ENCODE assay signal across 23 cellular contexts in genomic region chr2:15602393-15602792, GRCh38.
"Had no signal": no experiment of that assay in that cellular context is flagged by ENCODE, and none has a peak within 500 bp of the region (broad histone marks: within the 10 kb centered on the region; RNA-seq: fewer than 3 reads in every experiment).

No MANE protein-coding gene starts in this region.

- H3K9me3 Mint-ChIP-seq: natural killer cell; nephron; neural progenitor cell; stimulated activated effector memory CD8-positive, alpha-beta T cell treated with anti-CD3 and anti-CD28 coated beads, Interleukin-12 subunit alpha, Interleukin-12 subunit beta, amount 100 ng/mL, for 72 hours; stimulated activated naive B cell treated with anti-CD40 and anti-IgM and Interleukin-4, amounts not matched to agents 10 μg/mL and 1 μg/mL and 100 μg/mL, for 72 hours; stimulated activated naive CD8-positive, alpha-beta T cell treated with anti-CD3 and anti-CD28 coated beads, Interleukin-15, Interleukin-2, amounts not matched to agents 100 ng/mL and 50 ng/mL, for 24 hours had no signal

- H3K27ac Mint-ChIP-seq: natural killer cell; nephron; neural progenitor cell; progenitor cell of endocrine pancreas; stimulated activated effector memory CD8-positive, alpha-beta T cell treated with anti-CD3 and anti-CD28 coated beads, Interleukin-12 subunit alpha, Interleukin-12 subunit beta, amount 100 ng/mL, for 72 hours; stimulated activated naive B cell treated with anti-CD40 and anti-IgM and Interleukin-4, amounts not matched to agents 10 μg/mL and 1 μg/mL and 100 μg/mL, for 72 hours; stimulated activated naive CD8-positive, alpha-beta T cell treated with anti-CD3 and anti-CD28 coated beads, Interleukin-15, Interleukin-2, amounts not matched to agents 100 ng/mL and 50 ng/mL, for 24 hours had no signal

- H3K27me3 Mint-ChIP-seq: progenitor cell of endocrine pancreas; stimulated activated naive B cell treated with anti-CD40 and anti-IgM and Interleukin-4, amounts not matched to agents 10 μg/mL and 1 μg/mL and 100 μg/mL, for 72 hours; stimulated activated naive CD8-positive, alpha-beta T cell treated with anti-CD3 and anti-CD28 coated beads, Interleukin-15, Interleukin-2, amounts not matched to agents 100 ng/mL and 50 ng/mL, for 24 hours had no signal

- H3K4me1 Mint-ChIP-seq: natural killer cell, nephron, neural progenitor cell had no signal

- DNase-seq: natural killer cell; occipital lobe; ovary; posterior cingulate gyrus; psoas muscle; right cardiac atrium; right lobe of liver; sigmoid colon; small intestine; stimulated activated CD4-positive, alpha-beta T cell treated with anti-CD3 and anti-CD28 coated beads, Interleukin-15, amount 100 ng/mL, for 24 hours; stimulated activated CD4-positive, alpha-beta T cell treated with anti-CD3 and anti-CD28 coated beads, Interleukin-2, amount 100 ng/mL, for 24 hours; stimulated activated CD4-positive, alpha-beta T cell treated with anti-CD3 and anti-CD28 coated beads, Interleukin-2, amount 100 ng/mL, for 48 hours; stimulated activated CD4-positive, alpha-beta T cell treated with anti-CD3 and anti-CD28 coated beads, Interleukin-4, amount 100 ng/mL, for 24 hours; stimulated activated naive B cell treated with anti-CD40 and anti-IgM and Interleukin-4, amounts not matched to agents 10 μg/mL and 1 μg/mL and 100 μg/mL, for 72 hours; stimulated activated naive CD4-positive, alpha-beta T cell treated with Interleukin-2 at 50 U/mL for 16 hours; stomach; thyroid gland; trophoblast cell had no signal

- H3K4me3 Mint-ChIP-seq: natural killer cell; nephron; neural progenitor cell; stimulated activated effector memory CD8-positive, alpha-beta T cell treated with anti-CD3 and anti-CD28 coated beads, Interleukin-12 subunit alpha, Interleukin-12 subunit beta, amount 100 ng/mL, for 72 hours; stimulated activated naive B cell treated with anti-CD40 and anti-IgM and Interleukin-4, amounts not matched to agents 10 μg/mL and 1 μg/mL and 100 μg/mL, for 72 hours; stimulated activated naive CD8-positive, alpha-beta T cell treated with anti-CD3 and anti-CD28 coated beads, Interleukin-15, Interleukin-2, amounts not matched to agents 100 ng/mL and 50 ng/mL, for 24 hours had no signal
